In genomic region chr16:85046957-85047866, GRCh38 we compare ENCODE assay signal across 10 cellular contexts. TPM values are rescaled to one million over a fixed set of nuclear protein-coding genes. Genes with fewer than 3 reads are reported as not detected.
DNase-seq lines count a peak whose midpoint lies in the region; ATAC-seq and TF ChIP-seq lines count a peak whose summit lies in the region.
"Had no signal": no experiment of that assay in that cellular context is flagged by ENCODE, and none has a peak within 500 bp of the region (broad histone marks: within the 10 kb centered on the region; RNA-seq: fewer than 3 reads in every experiment).

No MANE protein-coding gene starts in this region.

- DNase-seq in GM23338 (ENCODE audit: low spot score) = no peak
- DNase-seq in right lobe of liver = peak in 1 of 3 donors; percentile 37
- DNase-seq in GF-D8 (lab: John Stamatoyannopoulos, UW) = no peak
- no peak for DNase-seq in C1 segment of cervical spinal cord (lab: John Stamatoyannopoulos, UW)
- DNase-seq: NCI-H1105 had no signal

- WGBS in right lobe of liver (ENCODE audit: insufficient coverage, low coverage, low lambda C conversion rate, missing lambda C conversion rate) = 64% methylated on average over 18 of the region's 20 CpGs

- peaks cover 5% of the 10 kb centered on the region; the same call in 1 of the 2 replicates for H4K20me1 ChIP-seq in BLaER1
- no peaks in the 10 kb centered on the region; the same call in 1 of the 2 replicates for H4K20me1 ChIP-seq in GM23338 (replicated peaks; ENCODE audit: insufficient read depth)

- H3K36me3 ChIP-seq in BLaER1 = no peaks in the 10 kb centered on the region
- no peaks in the 10 kb centered on the region for H3K36me3 ChIP-seq in GM23338 (ENCODE audit: insufficient read depth)
- H3K36me3 ChIP-seq in right lobe of liver = no peaks in the 10 kb centered on the region
- H3K36me3 ChIP-seq: SJSA1 had no signal

- H3K9me3 ChIP-seq in BLaER1 = no peaks in the 10 kb centered on the region
- H3K9me3 ChIP-seq in right lobe of liver = no peaks in the 10 kb centered on the region
- H3K9me3 ChIP-seq: SJSA1 had no signal

- H3K9me3 Mint-ChIP-seq in GM23338 = no peaks in the 10 kb centered on the region

- H3K27ac ChIP-seq in BLaER1 (no peak overlapping the region), GM23338 (ENCODE audit: low read depth) (no peak overlapping the region), angular gyrus (ENCODE audit: low read depth, low read length) (peak overlapping the region; percentile 7), right lobe of liver (no peak overlapping the region)
- H3K27ac ChIP-seq: SJSA1 had no signal

- no peak overlapping the region for H3K4me3 Mint-ChIP-seq in GM23338

- H3K27ac Mint-ChIP-seq in GM23338 = no peak overlapping the region; the same call in 1 of the 2 replicates

- H3K9me2 ChIP-seq in GM23338 (ENCODE audit: insufficient read depth) = no peaks in the 10 kb centered on the region

- H3K9ac ChIP-seq in BLaER1 = no peak overlapping the region

- intact Hi-C loops in right lobe of liver (cut with DNase I) = no loop called here

- H3F3A ChIP-seq in GM23338 (replicated peaks; ENCODE audit: low read depth) = no peaks in the 10 kb centered on the region

- no peak for TF ChIP-seq POLR2A in right lobe of liver (IDR thresholded peaks at IDR 0.05)

- no peak for TF ChIP-seq CTCF in GM23338 (conservative IDR thresholded peaks at IDR 0.05; ENCODE audit: low read depth in 2 of 2)
- TF ChIP-seq CTCF in right lobe of liver (IDR thresholded peaks at IDR 0.05) = no peak

- peaks cover 5% of the 10 kb centered on the region for H3K27me3 Mint-ChIP-seq in GM23338 (ENCODE audit: insufficient read depth, low read depth, poor library complexity)

- H3K27me3 ChIP-seq in BLaER1 = peaks cover 34% of the 10 kb centered on the region
- H3K27me3 ChIP-seq in GM23338 (ENCODE audit: insufficient read depth) = no peaks in the 10 kb centered on the region
- no peaks in the 10 kb centered on the region for H3K27me3 ChIP-seq in right lobe of liver
- H3K27me3 ChIP-seq: SJSA1 had no signal

- no peaks in the 10 kb centered on the region for H3K79me2 ChIP-seq in GM23338 (replicated peaks; ENCODE audit: insufficient read depth)

- H3K36me3 Mint-ChIP-seq in GM23338 (ENCODE audit: low read depth) = no peaks in the 10 kb centered on the region

- H2AFZ ChIP-seq in GM23338 = no peak overlapping the region

- H3K4me2 ChIP-seq in BLaER1 (peak overlapping the region; percentile 70), GM23338 (no peak overlapping the region)

- ATAC-seq in GM23338 (peak; percentile 47), right lobe of liver (peak; percentile 41 to 64 (median 58)), GM19351 (IDR thresholded peaks at IDR 0.05; ENCODE audit: unreplicated experiment) (no peak), HG02642 (IDR thresholded peaks at IDR 0.05; ENCODE audit: poor library complexity, unreplicated experiment) (no peak)

- H3K4me1 ChIP-seq in BLaER1 = peaks cover 47% of the 10 kb centered on the region
- no peaks in the 10 kb centered on the region for H3K4me1 ChIP-seq in GM23338 (ENCODE audit: insufficient read depth)
- H3K4me1 ChIP-seq in right lobe of liver = no peaks in the 10 kb centered on the region

- H3K4me3 ChIP-seq in BLaER1 = no peak overlapping the region
- H3K4me3 ChIP-seq in GM23338 = no peak overlapping the region
- no peak overlapping the region for H3K4me3 ChIP-seq in right lobe of liver
- H3K4me3 ChIP-seq: SJSA1 had no signal

- H3K4me1 Mint-ChIP-seq in GM23338 = no peaks in the 10 kb centered on the region; the same call in 1 of the 3 replicates

TF ChIP-seq in GM23338, 12 proteins besides CTCF, POLR2A, EP300 and RAD21 (continues in another document):
- TF ChIP-seq ZNF462 (CRISPR knock-in tag; IDR thresholded peaks at IDR 0.05) = no peak
- TF ChIP-seq STAT1 (IDR thresholded peaks at IDR 0.05; ENCODE audit: unreplicated experiment) = no peak
- TF ChIP-seq CREB1 (CRISPR knock-in tag; IDR thresholded peaks at IDR 0.05; ENCODE audit: low read depth) = no peak
- TF ChIP-seq EZH2phosphoT487 (IDR thresholded peaks at IDR 0.05; ENCODE audit: unreplicated experiment) = no peak
- no peak for TF ChIP-seq JUNB (IDR thresholded peaks at IDR 0.05; ENCODE audit: unreplicated experiment)
- TF ChIP-seq NANOG (IDR thresholded peaks at IDR 0.05; ENCODE audit: borderline replicate concordance) = no peak

RNA-seq across cellular contexts. Expression of gene KIAA0513, which starts 19.6 kb away (rescaled TPM):
- total RNA-seq in GM23338 (2014; rRNA removed; shearing (Covaris generic)) = 7.8 and 8.7 TPM in 2 replicates
- 2.1 and 4.8 TPM in 2 replicates for polyA plus RNA-seq in GM23338 (2016; fragmentation: Nextera tagmentation; extraction: Ambion mirVana)
- total RNA-seq in right lobe of liver = 1 to 10 TPM; 2.6 to 7.4 (median 4.7) TPM

RNA-seq across cellular contexts. Expression of gene ZDHHC7, which starts 35.9 kb away (rescaled TPM):
- total RNA-seq in GM23338 (2014; rRNA removed; shearing (Covaris generic)) = 46.1 and 49.4 TPM in 2 replicates
- 9.9 and 13.1 TPM in 2 replicates for polyA plus RNA-seq in GM23338 (2016; fragmentation: Nextera tagmentation; extraction: Ambion mirVana)
- 10 to 100 TPM; 10.7 to 27.5 (median 19.0) TPM for total RNA-seq in right lobe of liver

Comparison
In these comparisons a context has a peak if more than half of its experiments do, and no peak if none do; other contexts are left out.
1. ATAC-seq: peak in GM23338 (single experiment) and right lobe of liver (4 of 4); none in GM19351 (single experiment) and HG02642 (single experiment).